26 cellular contexts compared by ENCODE assay signal in genomic region chrX:112527903-112528302, GRCh38.
"Had no signal": no experiment of that assay in that cellular context is flagged by ENCODE, and none has a peak within 500 bp of the region (broad histone marks: within the 10 kb centered on the region; RNA-seq: fewer than 3 reads in every experiment).

No MANE protein-coding gene starts in this region.

- H3K36me3 Mint-ChIP-seq: naive thymus-derived CD4-positive, alpha-beta T cell; neural progenitor cell; stimulated activated naive B cell treated with anti-CD40 and anti-IgM and Interleukin-4, amounts not matched to agents 10 μg/mL and 1 μg/mL and 100 μg/mL, for 72 hours had no signal

- H3K4me1 Mint-ChIP-seq: naive thymus-derived CD4-positive, alpha-beta T cell; nephron; neural progenitor cell; stimulated activated naive B cell treated with anti-CD40 and anti-IgM and Interleukin-4, amounts not matched to agents 10 μg/mL and 1 μg/mL and 100 μg/mL, for 72 hours had no signal

- FAIRE-seq: colon, keratinocyte had no signal

- H3K4me1 ChIP-seq: gastrocnemius medialis, parathyroid adenoma, tibial nerve, upper lobe of left lung, uterus had no signal

- H3K27me3 ChIP-seq: gastrocnemius medialis, neural progenitor cell, tibial nerve, upper lobe of left lung, uterus had no signal

- H3K27me3 Mint-ChIP-seq: progenitor cell of endocrine pancreas; stimulated activated naive B cell treated with anti-CD40 and anti-IgM and Interleukin-4, amounts not matched to agents 10 μg/mL and 1 μg/mL and 100 μg/mL, for 72 hours; stimulated activated naive CD8-positive, alpha-beta T cell treated with anti-CD3 and anti-CD28 coated beads, Interleukin-15, Interleukin-2, amounts not matched to agents 100 ng/mL and 50 ng/mL, for 24 hours had no signal

- ATAC-seq: esophagus mucosa; gastrocnemius medialis; naive thymus-derived CD4-positive, alpha-beta T cell; stimulated activated naive B cell treated with anti-CD40 and anti-IgM and Interleukin-4, amounts not matched to agents 10 μg/mL and 1 μg/mL and 100 μg/mL, for 72 hours had no signal

- H3K4me2 ChIP-seq: neural progenitor cell had no signal

- H3K27ac Mint-ChIP-seq: naive thymus-derived CD4-positive, alpha-beta T cell; nephron; neural progenitor cell; progenitor cell of endocrine pancreas; stimulated activated naive B cell treated with anti-CD40 and anti-IgM and Interleukin-4, amounts not matched to agents 10 μg/mL and 1 μg/mL and 100 μg/mL, for 72 hours; stimulated activated naive CD8-positive, alpha-beta T cell treated with anti-CD3 and anti-CD28 coated beads, Interleukin-15, Interleukin-2, amounts not matched to agents 100 ng/mL and 50 ng/mL, for 24 hours had no signal

- DNase-seq: dorsolateral prefrontal cortex; effector CD4-positive, alpha-beta T cell; foreskin fibroblast; gastrocnemius medialis; head of caudate nucleus; mesendoderm; midbrain; naive thymus-derived CD4-positive, alpha-beta T cell; stimulated activated CD4-positive, alpha-beta T cell treated with anti-CD3 and anti-CD28 coated beads, Interleukin-15, amount 100 ng/mL, for 24 hours; stimulated activated CD4-positive, alpha-beta T cell treated with anti-CD3 and anti-CD28 coated beads, Interleukin-2, amount 100 ng/mL, for 48 hours; stimulated activated naive B cell treated with anti-CD40 and anti-IgM and Interleukin-4, amounts not matched to agents 10 μg/mL and 1 μg/mL and 100 μg/mL, for 72 hours; upper lobe of left lung; uterus had no signal

- H3K27ac ChIP-seq: dorsolateral prefrontal cortex, epithelial cell of prostate, gastrocnemius medialis, neural progenitor cell, parathyroid adenoma, skin epidermis, thoracic aorta, tibial nerve, upper lobe of left lung, uterus had no signal

- H3K4me3 Mint-ChIP-seq: naive thymus-derived CD4-positive, alpha-beta T cell; nephron; neural progenitor cell; stimulated activated naive B cell treated with anti-CD40 and anti-IgM and Interleukin-4, amounts not matched to agents 10 μg/mL and 1 μg/mL and 100 μg/mL, for 72 hours; stimulated activated naive CD8-positive, alpha-beta T cell treated with anti-CD3 and anti-CD28 coated beads, Interleukin-15, Interleukin-2, amounts not matched to agents 100 ng/mL and 50 ng/mL, for 24 hours had no signal

- H3K9me3 ChIP-seq: gastrocnemius medialis, thoracic aorta, tibial nerve, upper lobe of left lung, uterus had no signal

- H3K36me3 ChIP-seq: gastrocnemius medialis, neural progenitor cell, thoracic aorta, tibial nerve, upper lobe of left lung, uterus had no signal

- H3K9me3 Mint-ChIP-seq: stimulated activated naive CD8-positive, alpha-beta T cell treated with anti-CD3 and anti-CD28 coated beads, Interleukin-15, Interleukin-2, amounts not matched to agents 100 ng/mL and 50 ng/mL, for 24 hours had no signal

- H3K4me3 ChIP-seq: dorsolateral prefrontal cortex, gastrocnemius medialis, lung, neural progenitor cell, skin epidermis, thoracic aorta, tibial nerve, upper lobe of left lung, uterus had no signal

- H3K9ac ChIP-seq: neural progenitor cell, parathyroid adenoma had no signal

- H2AFZ ChIP-seq: neural progenitor cell, parathyroid adenoma had no signal
